Comparison of ENCODE assay signal across 8 cellular contexts in genomic region chr6:108838101-108838717, GRCh38. TPM values are rescaled to one million over a fixed set of nuclear protein-coding genes. Genes with fewer than 3 reads are reported as not detected.
DNase-seq lines count a peak whose midpoint lies in the region; ATAC-seq and TF ChIP-seq lines count a peak whose summit lies in the region.

No MANE protein-coding gene starts in this region.

- peak; percentile 63 for TF ChIP-seq RAD21 in SK-N-SH (IDR thresholded peaks at IDR 0.05; ENCODE audit: low read length)

- no peaks in the 10 kb centered on the region for H3K9me3 ChIP-seq in SK-N-SH
- H3K9me3 ChIP-seq in T-helper 17 cell (ENCODE audit: control insufficient read depth, low read length, poor library complexity, severe bottlenecking): no peaks in the 10 kb centered on the region

- H3K9ac ChIP-seq in SK-N-SH: no peak overlapping the region

- peaks cover 12% of the 10 kb centered on the region for H3K27me3 Mint-ChIP-seq in activated CD4-positive, alpha-beta T cell treated with anti-CD3 and anti-CD28 coated beads, Interleukin-2, amount 10 ng/mL, durations not matched to agents 7 days and 5 days
- peaks cover 8% of the 10 kb centered on the region for H3K27me3 Mint-ChIP-seq in T-helper 17 cell

- H2AFZ ChIP-seq in SK-N-SH (ENCODE audit: low read depth): no peak overlapping the region

- no peak for TF ChIP-seq EP300 in SK-N-SH (IDR thresholded peaks at IDR 0.05; ENCODE audit: borderline replicate concordance in 1 of 2, low read depth in 1 of 2, low read length in 1 of 2)

- H3K4me3 Mint-ChIP-seq in activated CD4-positive, alpha-beta T cell treated with anti-CD3 and anti-CD28 coated beads, Interleukin-2, amount 10 ng/mL, durations not matched to agents 7 days and 5 days: no peak overlapping the region
- H3K4me3 Mint-ChIP-seq in stimulated activated effector memory CD8-positive, alpha-beta T cell treated with anti-CD3 and anti-CD28 coated beads, Interleukin-12 subunit alpha, Interleukin-12 subunit beta, amount 100 ng/mL, for 72 hours: peak overlapping the region; percentile 56
- no peak overlapping the region for H3K4me3 Mint-ChIP-seq in T-helper 17 cell

- WGBS in SK-N-SH (ENCODE audit: low lambda C conversion rate): 81% methylated on average over 23 of the region's 24 CpGs

- H4K20me1 ChIP-seq in SK-N-SH (ENCODE audit: insufficient read depth): no peaks in the 10 kb centered on the region

- H3K27ac ChIP-seq in SK-N-SH (ENCODE audit: low read depth in 2 of 2, low read length in 1 of 2): no peak overlapping the region

- H3K9me2 ChIP-seq in SK-N-SH: no peaks in the 10 kb centered on the region

- no peaks in the 10 kb centered on the region for H3K9me3 Mint-ChIP-seq in activated CD4-positive, alpha-beta T cell treated with anti-CD3 and anti-CD28 coated beads, Interleukin-2, amount 10 ng/mL, durations not matched to agents 7 days and 5 days
- H3K9me3 Mint-ChIP-seq in stimulated activated effector memory CD8-positive, alpha-beta T cell treated with anti-CD3 and anti-CD28 coated beads, Interleukin-12 subunit alpha, Interleukin-12 subunit beta, amount 100 ng/mL, for 72 hours: no peaks in the 10 kb centered on the region

- H3K27me3 ChIP-seq in SK-N-SH (ENCODE audit: insufficient read depth): no peaks in the 10 kb centered on the region

- POLR2A ChIA-PET in activated CD4-positive, alpha-beta T cell treated with anti-CD3 and anti-CD28 coated beads, Interleukin-2, amount 10 ng/mL, durations not matched to agents 7 days and 5 days (lab: Charles Lee): no interaction called here
- POLR2A ChIA-PET in SK-N-SH (lab: Yijun Ruan, JAX): no interaction called here

- H3F3A ChIP-seq in SK-N-SH (replicated peaks; ENCODE audit: insufficient read depth): no peaks in the 10 kb centered on the region

- no peaks in the 10 kb centered on the region for H3K79me2 ChIP-seq in SK-N-SH (ENCODE audit: insufficient read depth)

- peak overlapping the region; percentile 37 for H3K27ac Mint-ChIP-seq in activated CD4-positive, alpha-beta T cell treated with anti-CD3 and anti-CD28 coated beads, Interleukin-2, amount 10 ng/mL, durations not matched to agents 7 days and 5 days
- H3K27ac Mint-ChIP-seq in stimulated activated effector memory CD8-positive, alpha-beta T cell treated with anti-CD3 and anti-CD28 coated beads, Interleukin-12 subunit alpha, Interleukin-12 subunit beta, amount 100 ng/mL, for 72 hours: peak overlapping the region; percentile 84
- H3K27ac Mint-ChIP-seq in T-helper 17 cell: no peak overlapping the region

- no peak for DNase-seq in activated CD4-positive, alpha-beta T cell treated with anti-CD3 and anti-CD28 coated beads, Interleukin-2, amount 10 ng/mL, durations not matched to agents 7 days and 5 days
- no peak for DNase-seq in activated CD4-positive, alpha-beta T cell treated with anti-CD3 and anti-CD28 coated beads, Interleukin-2, amount 50 U/mL, for 48 hours
- DNase-seq in SK-N-SH: no peak
- peak; percentile 78 for DNase-seq in iPS DF 19.7 (ENCODE audit: low read depth, low spot score)
- DNase-seq in stimulated activated effector memory CD8-positive, alpha-beta T cell treated with anti-CD3 and anti-CD28 coated beads, Interleukin-12 subunit alpha, Interleukin-12 subunit beta, amount 100 ng/mL, for 72 hours (ENCODE audit: low spot score in 2 of 2): no peak
- DNase-seq in stimulated activated naive CD4-positive, alpha-beta T cell treated with Interleukin-2 at 50 U/mL for 16 hours (lab: John Stamatoyannopoulos, UW): no peak
- DNase-seq in superior temporal gyrus (ENCODE audit: extremely low spot score): no peak
- no peak for DNase-seq in T-helper 17 cell

- H3K4me1 ChIP-seq in SK-N-SH (ENCODE audit: control insufficient read depth in 1 of 2, insufficient read depth in 2 of 2, low read depth in 1 of 2, low read length in 1 of 2): peaks cover 0 to 5% of the 10 kb centered on the region in 2 experiments; a peak in 2 of 4 replicates

- 0 out of 2 replicates have a peak, but pooled peaks have one; percentile 18 for TF ChIP-seq CTCF in SK-N-SH (IDR thresholded peaks at IDR 0.05)

- CTCF ChIA-PET in activated CD4-positive, alpha-beta T cell treated with anti-CD3 and anti-CD28 coated beads, Interleukin-2, amount 10 ng/mL, durations not matched to agents 7 days and 5 days (lab: Charles Lee): interaction anchor here (0.6 to 1.3 kb wide), 2 partner anchors 27 to 466 kb away, joined by 3 read pairs; no protein-coding TSS in a partner anchor
- CTCF ChIA-PET in SK-N-SH (lab: Yijun Ruan, JAX): interaction anchor here (0.6 to 4.8 kb wide), 24 partner anchors 8 to 329 kb away, joined by 3 to 50 read pairs (median 3); no protein-coding TSS in a partner anchor

- H3K4me2 ChIP-seq in SK-N-SH: no peak overlapping the region

- no peaks in the 10 kb centered on the region for H3K36me3 Mint-ChIP-seq in activated CD4-positive, alpha-beta T cell treated with anti-CD3 and anti-CD28 coated beads, Interleukin-2, amount 10 ng/mL, durations not matched to agents 7 days and 5 days (ENCODE audit: low read depth)
- H3K36me3 Mint-ChIP-seq in stimulated activated effector memory CD8-positive, alpha-beta T cell treated with anti-CD3 and anti-CD28 coated beads, Interleukin-12 subunit alpha, Interleukin-12 subunit beta, amount 100 ng/mL, for 72 hours: peaks cover 6% of the 10 kb centered on the region
- H3K36me3 Mint-ChIP-seq in T-helper 17 cell (ENCODE audit: low read depth): no peaks in the 10 kb centered on the region

- no peak for ATAC-seq in stimulated activated effector memory CD8-positive, alpha-beta T cell treated with anti-CD3 and anti-CD28 coated beads, Interleukin-12 subunit alpha, Interleukin-12 subunit beta, amount 100 ng/mL, for 72 hours
- no peak for ATAC-seq in T-helper 17 cell

- H3K4me3 ChIP-seq in SK-N-SH (ENCODE audit: low read depth in 2 of 2, low read length in 1 of 2): no peak overlapping the region

- peaks cover 39% of the 10 kb centered on the region for H3K4me1 Mint-ChIP-seq in activated CD4-positive, alpha-beta T cell treated with anti-CD3 and anti-CD28 coated beads, Interleukin-2, amount 10 ng/mL, durations not matched to agents 7 days and 5 days
- peaks cover 43% of the 10 kb centered on the region for H3K4me1 Mint-ChIP-seq in stimulated activated effector memory CD8-positive, alpha-beta T cell treated with anti-CD3 and anti-CD28 coated beads, Interleukin-12 subunit alpha, Interleukin-12 subunit beta, amount 100 ng/mL, for 72 hours
- H3K4me1 Mint-ChIP-seq in T-helper 17 cell: peaks cover 15% of the 10 kb centered on the region

- no peaks in the 10 kb centered on the region for H3K36me3 ChIP-seq in SK-N-SH (replicated peaks in 1 of 2; ENCODE audit: control insufficient read depth in 1 of 2, insufficient read depth in 2 of 2, low read length in 1 of 2)

TF ChIP-seq in SK-N-SH, 30 proteins besides CTCF, POLR2A, EP300 and RAD21:
- TF ChIP-seq USF2 (IDR thresholded peaks at IDR 0.05; ENCODE audit: borderline replicate concordance, low read depth, low read length) (no peak), SMC3 (IDR thresholded peaks at IDR 0.05; ENCODE audit: low read depth, low read length) (peak; percentile 26; the same call in 1 of the 2 replicates)

RNA-seq across cellular contexts. Expression of gene ARMC2, which starts 10.0 kb away (rescaled TPM):
- total RNA-seq in activated CD4-positive, alpha-beta T cell treated with anti-CD3 and anti-CD28 coated beads, Interleukin-2, amount 10 ng/mL, durations not matched to agents 7 days and 5 days: 10 to 100 TPM in 1 of 2 experiments, 1 to 10 TPM in 1; 10.0 to 10.2 TPM
- polyA plus RNA-seq in SK-N-SH (2012; rRNA removed): 2.4 and 4.3 TPM in 2 replicates
- polyA plus RNA-seq in SK-N-SH (2012; cell fraction: cytosol; rRNA removed): 3.4 and 3.8 TPM in 2 replicates
- 3.7 and 6.5 TPM in 2 replicates for polyA plus RNA-seq in SK-N-SH (2012; cell fraction: nucleus; rRNA removed)
- total RNA-seq in T-helper 17 cell: 1 to 10 TPM; 6.9 to 8.7 TPM
